ENCODE assay signal across 7 cellular contexts in genomic region chr12:122022393-122023338, GRCh38. TPM values are rescaled to one million over a fixed set of nuclear protein-coding genes. Genes with fewer than 3 reads are reported as not detected.
A peak's percentile ranks its signal among the peaks of the same experiment; 100 is the strongest.
DNase-seq lines count a peak whose midpoint lies in the region; ATAC-seq and TF ChIP-seq lines count a peak whose summit lies in the region.

No MANE protein-coding gene starts in this region.

- DNase-seq in GM12865 (ENCODE audit: low read depth) (no peak), NCI-H1105 (lab: John Stamatoyannopoulos, UW) (peak; percentile 16), left ventricle myocardium inferior (peak; percentile 32), pons (ENCODE audit: low spot score) (peak; percentile 4), SIG-M5 treated with dmso at 0.1 percent for 504 hours (lab: John Stamatoyannopoulos, UW; ENCODE audit: unreplicated experiment) (no peak)
- peak; percentile 69 for DNase-seq in activated naive CD8-positive, alpha-beta T cell treated with anti-CD3 and anti-CD28 coated beads, Interleukin-2, amount 10 ng/mL, durations not matched to agents 7 days and 5 days

- H3K27ac Mint-ChIP-seq in activated naive CD8-positive, alpha-beta T cell treated with anti-CD3 and anti-CD28 coated beads, Interleukin-2, amount 10 ng/mL, durations not matched to agents 7 days and 5 days: peak overlapping the region; percentile 38

- peaks cover 3% of the 10 kb centered on the region for H3K36me3 Mint-ChIP-seq in activated naive CD8-positive, alpha-beta T cell treated with anti-CD3 and anti-CD28 coated beads, Interleukin-2, amount 10 ng/mL, durations not matched to agents 7 days and 5 days

- peaks cover 42% of the 10 kb centered on the region for H3K4me1 ChIP-seq in left ventricle myocardium inferior

- peaks cover 25% of the 10 kb centered on the region for H3K27me3 Mint-ChIP-seq in activated naive CD8-positive, alpha-beta T cell treated with anti-CD3 and anti-CD28 coated beads, Interleukin-2, amount 10 ng/mL, durations not matched to agents 7 days and 5 days

- peaks cover 14% of the 10 kb centered on the region for H3K9me3 ChIP-seq in left ventricle myocardium inferior (replicated peaks)

- peaks cover 10% of the 10 kb centered on the region for H3K4me1 Mint-ChIP-seq in activated naive CD8-positive, alpha-beta T cell treated with anti-CD3 and anti-CD28 coated beads, Interleukin-2, amount 10 ng/mL, durations not matched to agents 7 days and 5 days

- H3K4me3 Mint-ChIP-seq in activated naive CD8-positive, alpha-beta T cell treated with anti-CD3 and anti-CD28 coated beads, Interleukin-2, amount 10 ng/mL, durations not matched to agents 7 days and 5 days: peak overlapping the region; percentile 83

- no peaks in the 10 kb centered on the region for H3K27me3 ChIP-seq in left ventricle myocardium inferior (ENCODE audit: low read depth)

- intact Hi-C loops in left ventricle myocardium inferior (cut with micrococcal nuclease): no loop called here

- TF ChIP-seq CTCF in GM12865 (IDR thresholded peaks at IDR 0.05; ENCODE audit: insufficient read depth, low read depth, low read length, missing control alignments) (no peak), left ventricle myocardium inferior (IDR thresholded peaks at IDR 0.05; ENCODE audit: borderline replicate concordance) (no peak)

- POLR2A ChIA-PET in activated naive CD8-positive, alpha-beta T cell treated with anti-CD3 and anti-CD28 coated beads, Interleukin-2, amount 10 ng/mL, durations not matched to agents 7 days and 5 days (lab: Charles Lee): interaction anchor here (0.6 to 1.5 kb wide), 4 partner anchors 31 to 244 kb away, joined by 3 to 7 read pairs (median 4); partner anchors contain the start of genes CFAP251, MLXIP and VPS33A

- no peaks in the 10 kb centered on the region for H3K36me3 ChIP-seq in left ventricle myocardium inferior

- H3K9me3 Mint-ChIP-seq in activated naive CD8-positive, alpha-beta T cell treated with anti-CD3 and anti-CD28 coated beads, Interleukin-2, amount 10 ng/mL, durations not matched to agents 7 days and 5 days: peaks cover 1% of the 10 kb centered on the region

- peak overlapping the region; percentile 91 for H3K27ac ChIP-seq in left ventricle myocardium inferior (replicated peaks)

- peak; percentile 32 for ATAC-seq in activated naive CD8-positive, alpha-beta T cell treated with anti-CD3 and anti-CD28 coated beads, Interleukin-2, amount 10 ng/mL, durations not matched to agents 7 days and 5 days (ENCODE audit: low read depth)
- no peak for ATAC-seq in GM19467 (IDR thresholded peaks at IDR 0.05; ENCODE audit: unreplicated experiment)

- H3K4me3 ChIP-seq in GM12865 (ENCODE audit: low read depth, low read length) (peak overlapping the region; percentile 14), left ventricle myocardium inferior (peak overlapping the region; percentile 84)

RNA-seq across cellular contexts. Expression of gene BCL7A, which starts 1.0 kb away (rescaled TPM):
- 1 to 10 TPM; 6.3 to 7.3 TPM for total RNA-seq in activated naive CD8-positive, alpha-beta T cell treated with anti-CD3 and anti-CD28 coated beads, Interleukin-2, amount 10 ng/mL, durations not matched to agents 7 days and 5 days
- 11.2 TPM for total RNA-seq in left ventricle myocardium inferior

RNA-seq across cellular contexts. Expression of gene MLXIP, which starts 55.9 kb away (rescaled TPM):
- total RNA-seq in activated naive CD8-positive, alpha-beta T cell treated with anti-CD3 and anti-CD28 coated beads, Interleukin-2, amount 10 ng/mL, durations not matched to agents 7 days and 5 days: 10 to 100 TPM; 61.0 to 61.7 TPM
- total RNA-seq in left ventricle myocardium inferior: 16.7 TPM

Comparison
In these comparisons a context has a peak if more than half of its experiments do, and no peak if none do; other contexts are left out.
1. DNase-seq: peak in NCI-H1105 (single experiment), activated naive CD8-positive, alpha-beta T cell treated with anti-CD3 and anti-CD28 coated beads, Interleukin-2, amount 10 ng/mL, durations not matched to agents 7 days and 5 days (single experiment), left ventricle myocardium inferior (single experiment) and pons (single experiment); none in GM12865 (single experiment) and SIG-M5 treated with dmso at 0.1 percent for 504 hours (single experiment).